ENCODE assay signal across 9 cellular contexts in the genomic region with DNA sequence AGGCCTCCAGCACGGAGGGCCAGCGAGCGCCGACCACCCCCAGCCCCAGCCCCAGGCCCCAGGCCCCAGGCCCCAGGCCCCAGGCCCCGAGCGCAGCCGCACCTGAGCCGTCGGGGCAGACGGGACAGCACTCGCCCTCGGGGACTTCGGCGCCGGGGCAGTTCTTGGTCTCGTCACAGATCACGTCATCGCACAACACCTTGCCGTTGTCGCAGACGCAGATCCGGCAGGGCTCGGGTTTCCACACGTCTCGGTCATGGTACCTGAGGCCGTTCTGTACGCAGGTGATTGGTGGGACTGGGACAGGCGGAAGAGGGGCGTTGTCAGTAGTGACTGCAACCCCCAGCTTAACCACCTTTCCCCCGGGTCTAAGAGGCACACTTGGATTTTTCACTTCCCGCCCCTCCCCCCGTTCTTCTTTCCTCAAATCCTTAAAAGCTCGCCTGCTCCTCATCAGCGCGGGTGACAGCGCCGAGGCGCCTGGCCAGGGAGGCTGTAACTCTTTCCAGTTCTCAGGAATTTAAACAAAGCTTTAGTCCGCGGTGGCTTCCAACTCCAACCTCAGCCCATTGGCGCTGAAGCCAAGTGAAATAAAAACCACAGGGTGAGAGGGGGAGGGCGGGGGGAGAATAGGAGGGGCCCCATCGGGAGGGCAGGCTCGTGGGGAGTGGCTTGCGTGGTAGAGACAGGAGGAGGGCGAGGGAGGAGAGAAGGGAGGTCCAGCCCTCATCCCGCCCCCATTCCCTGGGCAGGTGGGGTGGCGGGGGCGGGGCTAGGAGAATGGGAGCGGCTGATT. TPM values are rescaled to one million over a fixed set of nuclear protein-coding genes. Genes with fewer than 3 reads are reported as not detected.
DNase-seq lines count a peak whose midpoint lies in the region; ATAC-seq lines count a peak whose summit lies in the region.
"Had no signal": no experiment of that assay in that cellular context is flagged by ENCODE, and none has a peak within 500 bp of the region (broad histone marks: within the 10 kb centered on the region; RNA-seq: fewer than 3 reads in every experiment).

No MANE protein-coding gene starts in this region.

- DNase-seq in DMS79 treated with DMSO at 0.1 percent for 48 hours (lab: John Stamatoyannopoulos, UW) = peak; percentile 62
- DNase-seq in NCI-H510A (lab: John Stamatoyannopoulos, UW) = peak; percentile 92
- peak; percentile 72 for DNase-seq in activated CD4-positive, alpha-beta memory T cell treated with anti-CD3 and anti-CD28 coated beads, Interleukin-2, amount 10 ng/mL, durations not matched to agents 7 days and 5 days
- DNase-seq in effector memory CD4-positive, alpha-beta T cell = peak; percentile 70 to 79 (median 73)
- peak; percentile 54 to 62 for DNase-seq in memory B cell (ENCODE audit: low spot score in 2 of 2)
- peak; percentile 29 for DNase-seq in stimulated activated CD8-positive, alpha-beta memory T cell treated with anti-CD3 and anti-CD28 coated beads, Interleukin-12 subunit alpha, Interleukin-12 subunit beta, amount 100 ng/mL, for 4 hours (ENCODE audit: low read depth)
- no peak for DNase-seq in NCI-H1092 (lab: John Stamatoyannopoulos, UW)

- CTCF ChIA-PET in activated CD4-positive, alpha-beta memory T cell treated with anti-CD3 and anti-CD28 coated beads, Interleukin-2, amount 10 ng/mL, durations not matched to agents 7 days and 5 days (lab: Charles Lee) = interaction anchor here (0.5 to 4.5 kb wide), 50 partner anchors 10 to 1165 kb away, joined by 3 to 130 read pairs (median 4); partner anchors contain the start of genes LRRC59 and TMEM92

- no peaks in the 10 kb centered on the region for H3K36me3 ChIP-seq in effector memory CD4-positive, alpha-beta T cell (ENCODE audit: control insufficient read depth, insufficient read depth, low read length)

- ATAC-seq in HG02852 (IDR thresholded peaks at IDR 0.05; ENCODE audit: unreplicated experiment) (peak; percentile 52), memory B cell (ENCODE audit: low read depth) (peak; percentile 78)

- no peaks in the 10 kb centered on the region for H3K9me3 ChIP-seq in effector memory CD4-positive, alpha-beta T cell (ENCODE audit: control insufficient read depth, low read length)

- POLR2A ChIA-PET in activated CD4-positive, alpha-beta memory T cell treated with anti-CD3 and anti-CD28 coated beads, Interleukin-2, amount 10 ng/mL, durations not matched to agents 7 days and 5 days (lab: Charles Lee) = interaction anchor here (0.7 to 1.6 kb wide), 6 partner anchors 31 to 97 kb away, joined by 3 to 7 read pairs (median 3); no protein-coding TSS in a partner anchor

- peak overlapping the region; percentile 53 for H3K4me3 ChIP-seq in effector memory CD4-positive, alpha-beta T cell (ENCODE audit: insufficient read depth, low read depth, low read length, poor library complexity, severe bottlenecking)

- peak overlapping the region; percentile 67 for H3K4me3 Mint-ChIP-seq in activated CD4-positive, alpha-beta memory T cell treated with anti-CD3 and anti-CD28 coated beads, Interleukin-2, amount 10 ng/mL, durations not matched to agents 7 days and 5 days
- peak overlapping the region; percentile 83 for H3K4me3 Mint-ChIP-seq in memory B cell

- peaks cover 20% of the 10 kb centered on the region for H3K4me1 Mint-ChIP-seq in activated CD4-positive, alpha-beta memory T cell treated with anti-CD3 and anti-CD28 coated beads, Interleukin-2, amount 10 ng/mL, durations not matched to agents 7 days and 5 days
- peaks cover 7% of the 10 kb centered on the region for H3K4me1 Mint-ChIP-seq in memory B cell

- peaks cover 21% of the 10 kb centered on the region for H3K4me1 ChIP-seq in effector memory CD4-positive, alpha-beta T cell (ENCODE audit: control insufficient read depth, insufficient read depth, low read length, poor library complexity, severe bottlenecking)

- no peaks in the 10 kb centered on the region for H3K9me3 Mint-ChIP-seq in activated CD4-positive, alpha-beta memory T cell treated with anti-CD3 and anti-CD28 coated beads, Interleukin-2, amount 10 ng/mL, durations not matched to agents 7 days and 5 days
- H3K9me3 Mint-ChIP-seq in memory B cell = no peaks in the 10 kb centered on the region

- no peaks in the 10 kb centered on the region for H3K36me3 Mint-ChIP-seq in activated CD4-positive, alpha-beta memory T cell treated with anti-CD3 and anti-CD28 coated beads, Interleukin-2, amount 10 ng/mL, durations not matched to agents 7 days and 5 days (ENCODE audit: low read depth)
- no peaks in the 10 kb centered on the region for H3K36me3 Mint-ChIP-seq in memory B cell

- H3K27ac Mint-ChIP-seq in activated CD4-positive, alpha-beta memory T cell treated with anti-CD3 and anti-CD28 coated beads, Interleukin-2, amount 10 ng/mL, durations not matched to agents 7 days and 5 days = no peak overlapping the region
- H3K27ac Mint-ChIP-seq in memory B cell = peak overlapping the region; percentile 86

- H3K27ac ChIP-seq in effector memory CD4-positive, alpha-beta T cell (ENCODE audit: insufficient read depth, low read length, poor library complexity, severe bottlenecking) = peak overlapping the region; percentile 45

- H3K27me3 ChIP-seq in effector memory CD4-positive, alpha-beta T cell (replicated peaks; ENCODE audit: control insufficient read depth, insufficient read depth, low read length, poor library complexity, severe bottlenecking) = peaks cover 25% of the 10 kb centered on the region

- peaks cover 52% of the 10 kb centered on the region for H3K27me3 Mint-ChIP-seq in activated CD4-positive, alpha-beta memory T cell treated with anti-CD3 and anti-CD28 coated beads, Interleukin-2, amount 10 ng/mL, durations not matched to agents 7 days and 5 days
- H3K27me3 Mint-ChIP-seq in memory B cell = peaks cover 27% of the 10 kb centered on the region

RNA-seq across cellular contexts. Expression of gene COL1A1, which starts 1.6 kb away (rescaled TPM):
- under 1 TPM; 0.50 to 0.55 TPM for total RNA-seq in activated CD4-positive, alpha-beta memory T cell treated with anti-CD3 and anti-CD28 coated beads, Interleukin-2, amount 10 ng/mL, durations not matched to agents 7 days and 5 days

RNA-seq across cellular contexts. Expression of gene SGCA, which starts 34.0 kb away (rescaled TPM):
- under 1 TPM in 1 of 2 experiments, not detected in 1; 0.30 TPM for total RNA-seq in activated CD4-positive, alpha-beta memory T cell treated with anti-CD3 and anti-CD28 coated beads, Interleukin-2, amount 10 ng/mL, durations not matched to agents 7 days and 5 days
- total RNA-seq: glomerular endothelial cell had no signal

RNA-seq across cellular contexts. Expression of gene PPP1R9B, which starts 49.4 kb away (rescaled TPM):
- 100 to 1,000 TPM; 136 to 137 TPM for total RNA-seq in activated CD4-positive, alpha-beta memory T cell treated with anti-CD3 and anti-CD28 coated beads, Interleukin-2, amount 10 ng/mL, durations not matched to agents 7 days and 5 days
